Comparison of ENCODE assay signal across 17 cellular contexts in the genomic region with DNA sequence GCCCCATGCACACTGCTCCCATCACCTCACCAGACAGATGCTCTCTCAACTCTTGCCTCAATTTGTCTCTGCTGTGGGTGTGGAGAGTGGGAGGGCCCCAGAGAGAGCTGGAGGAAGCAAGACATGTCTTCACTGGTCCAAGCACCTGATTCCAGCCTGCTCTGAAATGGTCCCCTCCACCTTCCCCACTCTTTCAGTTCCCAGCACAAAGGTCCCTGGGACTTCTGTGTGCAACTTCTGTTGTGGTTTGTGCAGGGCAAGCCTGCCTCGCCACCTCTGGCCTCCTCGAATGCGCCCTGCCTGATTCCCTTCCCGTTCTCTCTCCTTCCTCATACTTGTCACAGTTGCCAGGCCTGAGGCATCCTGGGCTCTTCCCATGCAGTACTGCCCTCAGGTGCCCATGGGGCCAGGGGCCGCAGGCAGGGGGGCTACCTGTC.
DNase-seq lines count a peak whose midpoint lies in the region; ATAC-seq and TF ChIP-seq lines count a peak whose summit lies in the region.
"Had no signal": no experiment of that assay in that cellular context is flagged by ENCODE, and none has a peak within 500 bp of the region (broad histone marks: within the 10 kb centered on the region; RNA-seq: fewer than 3 reads in every experiment).

No MANE protein-coding gene starts in this region.

- no peaks in the 10 kb centered on the region for H3K9me3 ChIP-seq in heart right ventricle
- no peaks in the 10 kb centered on the region for H3K9me3 ChIP-seq in mammary epithelial cell (replicated peaks; ENCODE audit: insufficient read depth, low read length)
- H3K9me3 ChIP-seq: HAP-1, suprapubic skin had no signal

- no peaks in the 10 kb centered on the region for H3K36me3 Mint-ChIP-seq in mesothelial cell of epicardium
- H3K36me3 Mint-ChIP-seq: activated naive CD4-positive, alpha-beta T cell treated with anti-CD3 and anti-CD28 coated beads, Interleukin-2, amount 50 U/mL, for 72 hours had no signal

- H3K27me3 ChIP-seq in heart right ventricle (peaks cover 0 to 60% (median 0%) of the 10 kb centered on the region in 7 donors), mammary epithelial cell (ENCODE audit: insufficient read depth, low read length) (no peaks in the 10 kb centered on the region)
- H3K27me3 ChIP-seq: suprapubic skin had no signal

- in situ Hi-C loops in mammary epithelial cell (cut with MboI; ENCODE audit: low sequenced_read_pairs in 2 of 2) = loop anchor here in 1 of 2 donors (10.0 kb wide), 1 partner anchor 86 kb away; no protein-coding TSS in a partner anchor

- peak overlapping the region; percentile 30 for H3K27ac Mint-ChIP-seq in mesothelial cell of epicardium
- H3K27ac Mint-ChIP-seq: activated CD8-positive, alpha-beta T cell treated with anti-CD3 and anti-CD28 coated beads for 36 hours; CD4-positive, CD25-positive, alpha-beta regulatory T cell had no signal

- H3K4me2 ChIP-seq in mammary epithelial cell (ENCODE audit: insufficient read depth, low read depth, low read length) = peak overlapping the region; percentile 31

- no peak overlapping the region for H3K4me3 Mint-ChIP-seq in mesothelial cell of epicardium
- H3K4me3 Mint-ChIP-seq: activated CD8-positive, alpha-beta T cell treated with anti-CD3 and anti-CD28 coated beads for 36 hours; activated T-cell treated with anti-CD3 and anti-CD28 coated beads, Interleukin-2, amount 50 U/mL, for 4 hours; CD4-positive, CD25-positive, alpha-beta regulatory T cell had no signal

- H3K27ac ChIP-seq in heart right ventricle (peak overlapping the region in 8 of 10 donors; percentile 78 to 96 (median 91)), mammary epithelial cell (ENCODE audit: insufficient read depth, low read depth, low read length) (peak overlapping the region; percentile 91), urinary bladder (ENCODE audit: low read depth) (peak overlapping the region; percentile 74)
- H3K27ac ChIP-seq: suprapubic skin, WERI-Rb-1 had no signal

- H3K4me1 ChIP-seq in heart right ventricle (peaks cover 34 to 85% (median 73%) of the 10 kb centered on the region in 9 donors), mammary epithelial cell (ENCODE audit: insufficient read depth, low read length) (peaks cover 90% of the 10 kb centered on the region), urinary bladder (ENCODE audit: insufficient read depth) (no peaks in the 10 kb centered on the region)
- H3K4me1 ChIP-seq: HAP-1 had no signal

- no peaks in the 10 kb centered on the region for H3K27me3 Mint-ChIP-seq in mesothelial cell of epicardium (ENCODE audit: low read depth)
- H3K27me3 Mint-ChIP-seq: activated CD8-positive, alpha-beta T cell treated with anti-CD3 and anti-CD28 coated beads for 36 hours; CD4-positive, CD25-positive, alpha-beta regulatory T cell had no signal

- H2AFZ ChIP-seq in mammary epithelial cell (ENCODE audit: low read depth, low read length) = peak overlapping the region; percentile 41

- TF ChIP-seq CTCF in heart right ventricle (IDR thresholded peaks at IDR 0.05) (no peak), mammary epithelial cell (conservative IDR thresholded peaks at IDR 0.05 in 1 of 2, IDR thresholded peaks at IDR 0.05 in 1 of 2; ENCODE audit: extremely low read depth in 1 of 2, insufficient read depth in 1 of 2, low read depth in 1 of 2, low read length in 2 of 2) (no peak), mesothelial cell of epicardium (IDR thresholded peaks at IDR 0.05; ENCODE audit: unreplicated experiment) (no peak)

- no peaks in the 10 kb centered on the region for H3K9me3 Mint-ChIP-seq in mesothelial cell of epicardium
- H3K9me3 Mint-ChIP-seq: activated CD8-positive, alpha-beta T cell treated with anti-CD3 and anti-CD28 coated beads for 36 hours; activated naive CD4-positive, alpha-beta T cell treated with anti-CD3 and anti-CD28 coated beads, Interleukin-2, amount 50 U/mL, for 72 hours; activated T-cell treated with anti-CD3 and anti-CD28 coated beads, Interleukin-2, amount 50 U/mL, for 4 hours; CD4-positive, CD25-positive, alpha-beta regulatory T cell had no signal

- H3K4me3 ChIP-seq in heart right ventricle = no peak overlapping the region
- no peak overlapping the region for H3K4me3 ChIP-seq in mammary epithelial cell (replicated peaks in 1 of 3; ENCODE audit: insufficient read depth in 1 of 3, low read depth in 2 of 3, low read length in 3 of 3)
- H3K4me3 ChIP-seq in urinary bladder (ENCODE audit: low read depth, low read length) = no peak overlapping the region
- H3K4me3 ChIP-seq: HAP-1, suprapubic skin had no signal

- H3K9ac ChIP-seq in mammary epithelial cell (ENCODE audit: insufficient read depth, low read length) = peak overlapping the region; percentile 1

- ATAC-seq in heart right ventricle (peak in 1 of 8 donors; percentile 11), Right ventricle myocardium inferior (no peak), left lobe of liver (no peak)
- ATAC-seq: activated CD8-positive, alpha-beta T cell treated with anti-CD3 and anti-CD28 coated beads for 36 hours; activated naive CD4-positive, alpha-beta T cell treated with anti-CD3 and anti-CD28 coated beads, Interleukin-2, amount 50 U/mL, for 72 hours; activated T-cell treated with anti-CD3 and anti-CD28 coated beads, Interleukin-2, amount 50 U/mL, for 4 hours had no signal

- no peaks in the 10 kb centered on the region for H4K20me1 ChIP-seq in mammary epithelial cell (ENCODE audit: insufficient read depth, low read length)

- CTCF ChIA-PET in mammary epithelial cell (lab: Charles Lee; ENCODE audit: low non-redundant PET) = no interaction called here

- 85 to 86% methylated on average over 5 of the region's 5 CpGs for WGBS in heart right ventricle, 2 donors
- 22% methylated on average over 5 of the region's 5 CpGs for WGBS in mammary epithelial cell (ENCODE audit: low coverage, missing lambda C conversion rate)
- WGBS in urinary bladder = 88% methylated on average over 5 of the region's 5 CpGs

- H3K4me1 Mint-ChIP-seq in mesothelial cell of epicardium = peaks cover 36% of the 10 kb centered on the region
- H3K4me1 Mint-ChIP-seq: CD4-positive, CD25-positive, alpha-beta regulatory T cell had no signal

- H3K36me3 ChIP-seq in heart right ventricle (peaks cover 0 to 4% (median 0%) of the 10 kb centered on the region in 9 donors), mammary epithelial cell (ENCODE audit: insufficient read depth, low read length) (no peaks in the 10 kb centered on the region), urinary bladder (ENCODE audit: insufficient read depth) (no peaks in the 10 kb centered on the region)
- H3K36me3 ChIP-seq: HAP-1 had no signal

- DNase-seq in heart right ventricle (no peak), Right ventricle myocardium inferior (ENCODE audit: missing footprints) (no peak), mammary epithelial cell (peak; percentile 70), mesothelial cell of epicardium (ENCODE audit: low spot score in 2 of 2, unreplicated experiment in 2 of 2) (no peak), left lobe of liver (ENCODE audit: low spot score) (no peak), DMS79 treated with DMSO at 0.1 percent for 48 hours (lab: John Stamatoyannopoulos, UW) (no peak), T-helper 2 cell (no peak)
- DNase-seq: activated CD8-positive, alpha-beta T cell treated with anti-CD3 and anti-CD28 coated beads for 36 hours; activated T-cell treated with anti-CD3 and anti-CD28 coated beads, Interleukin-2, amount 50 U/mL, for 4 hours; CD4-positive, CD25-positive, alpha-beta regulatory T cell; DMS79; hippocampal formation; WERI-Rb-1 had no signal

- dilution Hi-C loops in mammary epithelial cell (cut with HindIII; ENCODE audit: low sequenced_read_pairs) = no loop called here

- BruUV-seq in mammary epithelial cell (replicated peaks; lab: Mats Ljungman, UMichigan) = no TSS peak

- no peaks in the 10 kb centered on the region for H3K79me2 ChIP-seq in mammary epithelial cell (ENCODE audit: insufficient read depth, low read length)

- intact Hi-C loops in heart right ventricle (cut with DNase I) (loop anchor here in 7 of 10 donors (10.0 kb wide), 2 partner anchors 86 to 96 kb away; no protein-coding TSS in a partner anchor), Right ventricle myocardium inferior (cut with DNase I) (loop anchor here (10.0 kb wide), 1 partner anchor 246 kb away; a partner anchor contains a TSS), mammary epithelial cell (cut with micrococcal nuclease) (loop anchor here (5.0 to 10.0 kb wide), 2 partner anchors 54 to 246 kb away; a partner anchor contains a TSS)
